In genomic region chr15:84154314-84154713, GRCh38 we compare ENCODE assay signal across 6 cellular contexts.
DNase-seq lines count a peak whose midpoint lies in the region; ATAC-seq, FAIRE-seq and TF ChIP-seq lines count a peak whose summit lies in the region.
"Not testable (repeated sequence)": the region's sequence is repeated elsewhere in the genome, so short reads cannot be mapped to it uniquely, and the experiment has no call there.

No MANE protein-coding gene starts in this region.

- not testable (repeated sequence) for H3K27ac ChIP-seq in HepG2 (ENCODE audit: extremely low read length, insufficient read depth, low read length); neuronal stem cell (replicated peaks; ENCODE audit: low read length)

- H2BK5ac ChIP-seq in neuronal stem cell (ENCODE audit: low read length), result not testable (repeated sequence)

- FAIRE-seq in HepG2 (lab: Jason Lieb, UNC), result not testable (repeated sequence)

- not testable (repeated sequence) for H3K23ac ChIP-seq in neuronal stem cell (ENCODE audit: low read depth, low read length, poor library complexity)

- not testable (repeated sequence) for ATAC-seq in HepG2

- H3K36me3 ChIP-seq in HepG2 (replicated peaks in 1 of 2; ENCODE audit: control insufficient read depth in 1 of 2, insufficient read depth in 2 of 2, low read length in 2 of 2); neuronal stem cell (replicated peaks in 1 of 2; ENCODE audit: control insufficient read depth in 2 of 2, insufficient read depth in 2 of 2, low read length in 2 of 2): not testable (repeated sequence)

- H3K4me3 ChIP-seq in HepG2 (replicated peaks in 1 of 3; ENCODE audit: insufficient read depth in 1 of 3, low read depth in 2 of 3, low read length in 3 of 3); neuronal stem cell (ENCODE audit: low read length in 2 of 2): not testable (repeated sequence)

- not testable (repeated sequence) for H3K4me2 ChIP-seq in HepG2 (ENCODE audit: low read depth, low read length); neuronal stem cell (ENCODE audit: insufficient read depth, low read length, poor library complexity, severe bottlenecking)

- peak overlapping the region; percentile 49 for H3K4me3 Mint-ChIP-seq in glutamatergic neuron (ENCODE audit: unreplicated experiment)
- not testable (repeated sequence) for H3K4me3 Mint-ChIP-seq in mesothelial cell of epicardium, neural crest cell

- not testable (repeated sequence) for H3K4ac ChIP-seq in neuronal stem cell (ENCODE audit: low read length)

- H3K79me1 ChIP-seq in neuronal stem cell (ENCODE audit: low read depth, low read length), result not testable (repeated sequence)

- not testable (repeated sequence) for H3K9ac ChIP-seq in HepG2 (ENCODE audit: insufficient read depth, low read depth, low read length); neuronal stem cell (ENCODE audit: low read depth, low read length, poor library complexity)

- H2BK15ac ChIP-seq in neuronal stem cell (ENCODE audit: low read length), result not testable (repeated sequence)

- WGBS in HepG2 (ENCODE audit: low lambda C conversion rate), result 4% methylated on average over 8 of the region's 8 CpGs
- WGBS in neuronal stem cell (ENCODE audit: extremely low coverage in 2 of 2, insufficient read length in 2 of 2, insufficient replicate concordance in 1 of 2), 2 donors, result no CpG with 5 or more reads among the region's 8 CpGs

- not testable (repeated sequence) for H3K36me3 Mint-ChIP-seq in glutamatergic neuron (ENCODE audit: unreplicated experiment); mesothelial cell of epicardium; neural crest cell (ENCODE audit: low read depth)

- TF ChIP-seq POLR2A in HepG2 (IDR thresholded peaks at IDR 0.05; ENCODE audit: insufficient read depth in 1 of 2, low read depth in 2 of 2, low read length in 2 of 2), result not testable (repeated sequence)

- H3K4me1 Mint-ChIP-seq in glutamatergic neuron (ENCODE audit: low read depth, unreplicated experiment) (peaks cover 33% of the 10 kb centered on the region), mesothelial cell of epicardium (peaks cover 44% of the 10 kb centered on the region), neural crest cell (peaks cover 20% of the 10 kb centered on the region)

- not testable (repeated sequence) for H3K14ac ChIP-seq in neuronal stem cell (ENCODE audit: low read length)

- TF ChIP-seq RAD21 in HepG2 (CRISPR knock-in tag; IDR thresholded peaks at IDR 0.05), result not testable (repeated sequence)

- POLR2A ChIA-PET in HepG2 (lab: Yijun Ruan, JAX), result not testable (repeated sequence)

- not testable (repeated sequence) for BruUV-seq in HepG2 (replicated peaks; lab: Mats Ljungman, UMichigan)

- H3K18ac ChIP-seq in neuronal stem cell (ENCODE audit: low read length), result not testable (repeated sequence)

- intact Hi-C loops in HepG2 (cut with micrococcal nuclease; ENCODE audit: unreplicated experiment), result not testable (repeated sequence)

- not testable (repeated sequence) for H2AK5ac ChIP-seq in neuronal stem cell (ENCODE audit: low read depth, low read length)

- not testable (repeated sequence) for TF ChIP-seq CTCF in glutamatergic neuron (IDR thresholded peaks at IDR 0.05; ENCODE audit: partially characterized antibody, unreplicated experiment); HepG2 (CRISPR knock-in tag; IDR thresholded peaks at IDR 0.05); mesothelial cell of epicardium (IDR thresholded peaks at IDR 0.05; ENCODE audit: unreplicated experiment); neural crest cell (conservative IDR thresholded peaks at IDR 0.05)

- H4K20me1 ChIP-seq in HepG2 (ENCODE audit: insufficient read depth, low read length), result not testable (repeated sequence)

- H4K8ac ChIP-seq in neuronal stem cell (ENCODE audit: low read depth, low read length), result not testable (repeated sequence)

- not testable (repeated sequence) for H2BK120ac ChIP-seq in neuronal stem cell (ENCODE audit: low read depth, low read length)

- CTCF ChIA-PET in HepG2 (lab: Yijun Ruan, JAX; ENCODE audit: low intra/inter-chr PET ratio, low total read pairs), result not testable (repeated sequence)

- not testable (repeated sequence) for H3K9me3 ChIP-seq in HepG2 (ENCODE audit: low read length); neuronal stem cell (replicated peaks in 1 of 2; ENCODE audit: control insufficient read depth in 2 of 2, insufficient read depth in 1 of 2, low read depth in 1 of 2, low read length in 2 of 2)

- not testable (repeated sequence) for H3K27me3 ChIP-seq in HepG2 (ENCODE audit: control insufficient read depth in 1 of 2, insufficient read depth in 2 of 2, low read length in 2 of 2); neuronal stem cell (ENCODE audit: control insufficient read depth in 3 of 3, insufficient read depth in 3 of 3, low read depth in 1 of 3, low read length in 3 of 3)

- not testable (repeated sequence) for H3K4me1 ChIP-seq in HepG2 (ENCODE audit: insufficient read depth, low read length)
- H3K4me1 ChIP-seq in neuronal stem cell (ENCODE audit: control insufficient read depth in 2 of 2, insufficient read depth in 1 of 2, low read depth in 1 of 2, low read length in 2 of 2), result peaks cover 7 to 11% of the 10 kb centered on the region in 2 donors

- H3K9me3 Mint-ChIP-seq in glutamatergic neuron (ENCODE audit: unreplicated experiment); mesothelial cell of epicardium; neural crest cell: not testable (repeated sequence)

- H3K27ac Mint-ChIP-seq in glutamatergic neuron (ENCODE audit: unreplicated experiment) (peak overlapping the region; percentile 64), mesothelial cell of epicardium (peak overlapping the region; percentile 34), neural crest cell (ENCODE audit: unreplicated experiment) (peak overlapping the region; percentile 19)

- H2AFZ ChIP-seq in HepG2 (ENCODE audit: low read length), result not testable (repeated sequence)
- H2AFZ ChIP-seq in neuronal stem cell (ENCODE audit: low read length), result peak overlapping the region; percentile 40

- not testable (repeated sequence) for H3K27me3 Mint-ChIP-seq in glutamatergic neuron (ENCODE audit: unreplicated experiment); mesothelial cell of epicardium (ENCODE audit: low read depth); neural crest cell (ENCODE audit: low read depth)

- H4K91ac ChIP-seq in neuronal stem cell (ENCODE audit: low read depth, low read length, poor library complexity), result not testable (repeated sequence)

- in situ Hi-C loops in HepG2 (cut with HindIII; ENCODE audit: extremely low pct_ligation_motif_present, low pct_unique_long_range_greater_than_20kb), result not testable (repeated sequence)

- not testable (repeated sequence) for H2BK12ac ChIP-seq in neuronal stem cell (ENCODE audit: low read length)

- not testable (repeated sequence) for H3K79me2 ChIP-seq in HepG2 (ENCODE audit: insufficient read depth, low read length)

- not testable (repeated sequence) for TF ChIP-seq EP300 in HepG2 (IDR thresholded peaks at IDR 0.05; ENCODE audit: low read depth in 2 of 2, low read length in 2 of 2); HepG2 (CRISPR knock-in tag; IDR thresholded peaks at IDR 0.05; ENCODE audit: borderline replicate concordance)

- not testable (repeated sequence) for DNase-seq in glutamatergic neuron; HepG2 (ENCODE audit: low spot score); mesothelial cell of epicardium (ENCODE audit: low spot score in 2 of 2, unreplicated experiment in 2 of 2); neural crest cell (ENCODE audit: low read depth, low spot score); neuronal stem cell (ENCODE audit: low spot score)
- peak; percentile 40 for DNase-seq in islet precursor cell

TF ChIP-seq in HepG2, 621 proteins besides CTCF, POLR2A, EP300 and RAD21:
- peak; percentile 62; the same call in 1 of the 2 replicates for TF ChIP-seq ZNF768 (CRISPR knock-in tag; IDR thresholded peaks at IDR 0.05)
